ENCODE assay signal across 1 cellular context in the genomic region with DNA sequence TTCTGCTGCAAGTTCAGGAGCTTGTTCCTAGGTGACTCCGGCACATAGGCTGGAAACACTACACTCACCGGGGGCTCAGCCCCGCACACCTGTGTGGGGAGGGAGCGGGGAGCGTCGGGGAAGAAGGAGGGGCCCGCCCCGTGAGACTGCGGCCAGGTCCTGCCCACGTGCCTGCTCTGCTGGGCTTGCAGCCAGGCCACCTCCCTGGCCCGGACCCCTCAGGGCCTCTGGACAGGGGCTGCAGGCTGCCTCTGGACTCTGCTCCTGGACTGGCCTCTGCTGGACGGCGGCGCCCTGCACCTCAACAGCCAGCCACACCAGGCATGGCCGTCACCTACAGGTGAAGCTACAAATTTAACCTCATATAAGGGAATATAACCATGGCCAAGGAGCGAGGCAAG.
TF ChIP-seq lines count a peak whose summit lies in the region.

No MANE protein-coding gene starts in this region.

TF ChIP-seq in WTC11, 78 proteins besides CTCF, POLR2A, EP300 and RAD21 (continued from another document):
- TF ChIP-seq, protein P1, sequence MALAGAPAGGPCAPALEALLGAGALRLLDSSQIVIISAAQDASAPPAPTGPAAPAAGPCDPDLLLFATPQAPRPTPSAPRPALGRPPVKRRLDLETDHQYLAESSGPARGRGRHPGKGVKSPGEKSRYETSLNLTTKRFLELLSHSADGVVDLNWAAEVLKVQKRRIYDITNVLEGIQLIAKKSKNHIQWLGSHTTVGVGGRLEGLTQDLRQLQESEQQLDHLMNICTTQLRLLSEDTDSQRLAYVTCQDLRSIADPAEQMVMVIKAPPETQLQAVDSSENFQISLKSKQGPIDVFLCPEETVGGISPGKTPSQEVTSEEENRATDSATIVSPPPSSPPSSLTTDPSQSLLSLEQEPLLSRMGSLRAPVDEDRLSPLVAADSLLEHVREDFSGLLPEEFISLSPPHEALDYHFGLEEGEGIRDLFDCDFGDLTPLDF (CRISPR knock-in tag; IDR thresholded peaks at IDR 0.05): 0 out of 2 replicates have a peak, but pooled peaks have one; percentile 61
- TF ChIP-seq FOXP1 (CRISPR knock-in tag; IDR thresholded peaks at IDR 0.05; ENCODE audit: borderline replicate concordance): 0 out of 2 replicates have a peak, but pooled peaks have one; percentile 27
TF ChIP-seq in WTC11: peak in this region for 3.
